In genomic region chr2:237966250-237966564, GRCh38 we compare ENCODE assay signal across 8 cellular contexts. TPM values are rescaled to one million over a fixed set of nuclear protein-coding genes. Genes with fewer than 3 reads are reported as not detected.
DNase-seq lines count a peak whose midpoint lies in the region; ATAC-seq, FAIRE-seq and TF ChIP-seq lines count a peak whose summit lies in the region.

No MANE protein-coding gene starts in this region.

- TF ChIP-seq RAD21 in A549 (conservative IDR thresholded peaks at IDR 0.05 in 1 of 2, IDR thresholded peaks at IDR 0.05 in 1 of 2) (no peak), HepG2 (CRISPR knock-in tag; IDR thresholded peaks at IDR 0.05) (no peak)

- H3K9me3 ChIP-seq in A549 (peaks cover 17% of the 10 kb centered on the region), HAP-1 (peaks cover 6% of the 10 kb centered on the region; the same call in 1 of the 2 replicates), HepG2 (ENCODE audit: low read length) (peaks cover 15% of the 10 kb centered on the region), upper lobe of left lung (peaks cover 0 to 12% (median 4%) of the 10 kb centered on the region in 4 donors)

- TF ChIP-seq EP300 in A549 (IDR thresholded peaks at IDR 0.05) (no peak), HepG2 (IDR thresholded peaks at IDR 0.05; ENCODE audit: low read depth in 2 of 2, low read length in 2 of 2) (no peak), HepG2 (CRISPR knock-in tag; IDR thresholded peaks at IDR 0.05; ENCODE audit: borderline replicate concordance) (no peak), upper lobe of left lung (IDR thresholded peaks at IDR 0.05) (no peak)

- peak overlapping the region; percentile 29 for H2AFZ ChIP-seq in HepG2 (ENCODE audit: low read length)

- BruUV-seq in HepG2 (replicated peaks; lab: Mats Ljungman, UMichigan): no TSS peak

- H3K27ac Mint-ChIP-seq in activated naive CD8-positive, alpha-beta T cell treated with anti-CD3 and anti-CD28 coated beads, Interleukin-2, amount 50 U/mL, for 24 hours: peak overlapping the region; percentile 52

- peak overlapping the region; percentile 52 to 82 for H3K27ac ChIP-seq in A549
- H3K27ac ChIP-seq in HepG2 (ENCODE audit: extremely low read length, insufficient read depth, low read length): no peak overlapping the region
- H3K27ac ChIP-seq in upper lobe of left lung: peak overlapping the region; percentile 19 to 81 (median 62)

- H3K36me3 ChIP-seq in HAP-1 (replicated peaks): peaks cover 5% of the 10 kb centered on the region; the same call in 1 of the 2 replicates
- H3K36me3 ChIP-seq in HepG2 (replicated peaks in 1 of 2; ENCODE audit: control insufficient read depth in 1 of 2, insufficient read depth in 2 of 2, low read length in 2 of 2): no peaks in the 10 kb centered on the region; a peak in 1 of 5 replicates
- H3K36me3 ChIP-seq in upper lobe of left lung: no peaks in the 10 kb centered on the region

- H3K4me1 ChIP-seq in A549: peaks cover 10% of the 10 kb centered on the region
- H3K4me1 ChIP-seq in HAP-1: peaks cover 10% of the 10 kb centered on the region
- H3K4me1 ChIP-seq in HepG2 (ENCODE audit: insufficient read depth, low read length): peaks cover 43% of the 10 kb centered on the region
- H3K4me1 ChIP-seq in upper lobe of left lung: peaks cover 27 to 33% (median 29%) of the 10 kb centered on the region in 4 donors

- no peak for FAIRE-seq in A549 (lab: Jason Lieb, UNC)
- no peak for FAIRE-seq in HepG2 (lab: Jason Lieb, UNC)

- no peak for TF ChIP-seq CTCF in A549 (IDR thresholded peaks at IDR 0.05)
- TF ChIP-seq CTCF in HepG2 (CRISPR knock-in tag; IDR thresholded peaks at IDR 0.05): no peak
- no peak for TF ChIP-seq CTCF in upper lobe of left lung (IDR thresholded peaks at IDR 0.05)

- H3K27me3 ChIP-seq in HAP-1 (ENCODE audit: low read depth) (no peaks in the 10 kb centered on the region), HepG2 (ENCODE audit: control insufficient read depth in 1 of 2, insufficient read depth in 2 of 2, low read length in 2 of 2) (peaks cover 0 to 22% of the 10 kb centered on the region in 2 experiments; a peak in 3 of 5 replicates), upper lobe of left lung (no peaks in the 10 kb centered on the region)

- peak overlapping the region; percentile 72 for H3K4me2 ChIP-seq in A549
- peak overlapping the region; percentile 88 for H3K4me2 ChIP-seq in HepG2 (ENCODE audit: low read depth, low read length)

- H3K27me3 Mint-ChIP-seq in activated naive CD8-positive, alpha-beta T cell treated with anti-CD3 and anti-CD28 coated beads, Interleukin-2, amount 50 U/mL, for 24 hours: no peaks in the 10 kb centered on the region

- H3K36me3 Mint-ChIP-seq in activated naive CD8-positive, alpha-beta T cell treated with anti-CD3 and anti-CD28 coated beads, Interleukin-2, amount 50 U/mL, for 24 hours (ENCODE audit: low read depth): peaks cover 21% of the 10 kb centered on the region

- H3K4me3 ChIP-seq in A549 (peak overlapping the region; percentile 77), HAP-1 (peak overlapping the region; percentile 48), HepG2 (replicated peaks in 1 of 3; ENCODE audit: insufficient read depth in 1 of 3, low read depth in 2 of 3, low read length in 3 of 3) (peak overlapping the region; percentile 72 to 89 (median 78)), upper lobe of left lung (peak overlapping the region; percentile 66 to 92 (median 80))

- peak overlapping the region; percentile 67 for H3K9ac ChIP-seq in HepG2 (ENCODE audit: insufficient read depth, low read depth, low read length)

- DNase-seq in A549 (ENCODE audit: low read depth in 1 of 2, low spot score in 1 of 2) (no peak), HAP-1 (ENCODE audit: low spot score in 2 of 2) (no peak), HepG2 (ENCODE audit: low spot score) (no peak), upper lobe of left lung (no peak), cerebellar nuclear complex (lab: John Stamatoyannopoulos, UW) (no peak), OCI-M1 (lab: John Stamatoyannopoulos, UW) (no peak)
- DNase-seq in activated naive CD8-positive, alpha-beta T cell treated with anti-CD3 and anti-CD28 coated beads, Interleukin-2, amount 50 U/mL, for 24 hours: no peak
- no peak for DNase-seq in activated CD8-positive, alpha-beta memory T cell treated with anti-CD3 and anti-CD28 coated beads for 24 hours

- H3K79me2 ChIP-seq in HepG2 (ENCODE audit: insufficient read depth, low read length): peaks cover 39% of the 10 kb centered on the region

- 37% methylated on average over 15 of the region's 15 CpGs for WGBS in A549 (ENCODE audit: missing lambda C conversion rate)
- 15% methylated on average over 15 of the region's 15 CpGs for WGBS in HepG2 (ENCODE audit: low lambda C conversion rate)
- WGBS in upper lobe of left lung, 2 donors: 6 to 7% methylated on average over 15 of the region's 15 CpGs

- H3K4me1 Mint-ChIP-seq in activated naive CD8-positive, alpha-beta T cell treated with anti-CD3 and anti-CD28 coated beads, Interleukin-2, amount 50 U/mL, for 24 hours: peaks cover 39% of the 10 kb centered on the region

- peaks cover 24% of the 10 kb centered on the region for H4K20me1 ChIP-seq in HepG2 (ENCODE audit: insufficient read depth, low read length)

- TF ChIP-seq POLR2A in A549 (IDR thresholded peaks at IDR 0.05; ENCODE audit: low read length) (no peak), HepG2 (IDR thresholded peaks at IDR 0.05; ENCODE audit: insufficient read depth in 1 of 2, low read depth in 2 of 2, low read length in 2 of 2) (no peak), upper lobe of left lung (IDR thresholded peaks at IDR 0.05) (no peak)

- POLR2A ChIA-PET in A549 (lab: Yijun Ruan, JAX) (no interaction called here), HepG2 (lab: Yijun Ruan, JAX) (no interaction called here)

- peak overlapping the region; percentile 79 for H3K4me3 Mint-ChIP-seq in activated naive CD8-positive, alpha-beta T cell treated with anti-CD3 and anti-CD28 coated beads, Interleukin-2, amount 50 U/mL, for 24 hours

- H3K9me3 Mint-ChIP-seq in activated naive CD8-positive, alpha-beta T cell treated with anti-CD3 and anti-CD28 coated beads, Interleukin-2, amount 50 U/mL, for 24 hours: peaks cover 9% of the 10 kb centered on the region

- in situ Hi-C loops in HAP-1 (cut with MboI; ENCODE audit: low sequenced_read_pairs) (no loop called here), HepG2 (cut with HindIII; ENCODE audit: extremely low pct_ligation_motif_present, low pct_unique_long_range_greater_than_20kb) (loop anchor here (5.0 kb wide), 1 partner anchor 96 kb away; the partner anchor contains the start of gene SCLY)

- ATAC-seq in A549: peak; percentile 82 to 87; a peak in 5 of 6 replicates
- ATAC-seq in activated naive CD8-positive, alpha-beta T cell treated with anti-CD3 and anti-CD28 coated beads, Interleukin-2, amount 50 U/mL, for 24 hours: peak; percentile 3
- ATAC-seq in HepG2: peak; percentile 77
- ATAC-seq in upper lobe of left lung (ENCODE audit: low FRiP score in 2 of 2): peak in 1 of 2 donors; percentile 75

- intact Hi-C loops in HepG2 (cut with micrococcal nuclease; ENCODE audit: unreplicated experiment): loop anchor here (1.0 to 5.0 kb wide), 3 partner anchors 10 to 141 kb away; partner anchors contain the start of gene SCLY

- CTCF ChIA-PET in A549 (lab: Yijun Ruan, JAX) (no interaction called here), HepG2 (lab: Yijun Ruan, JAX; ENCODE audit: low intra/inter-chr PET ratio, low total read pairs) (no interaction called here)

TF ChIP-seq in A549, 52 proteins besides CTCF, POLR2A, EP300 and RAD21 (continues in another document):
- TF ChIP-seq HES2 (IDR thresholded peaks at IDR 0.05) (no peak), NR3C1 (IDR thresholded peaks at IDR 0.05) (no peak)

TF ChIP-seq in HepG2, 621 proteins besides CTCF, POLR2A, EP300 and RAD21 (continues in another document):
- 0 out of 2 replicates have a peak, but pooled peaks have one; percentile 46 for TF ChIP-seq KDM5A (IDR thresholded peaks at IDR 0.05; ENCODE audit: borderline replicate concordance, low read length)
- TF ChIP-seq HCFC1 (IDR thresholded peaks at IDR 0.05; ENCODE audit: low read depth, low read length): no peak
- no peak for TF ChIP-seq MED1 (CRISPR knock-in tag; IDR thresholded peaks at IDR 0.05)
- peak; percentile 45; the same call in 1 of the 2 replicates for TF ChIP-seq ZNF773 (CRISPR knock-in tag; IDR thresholded peaks at IDR 0.05; ENCODE audit: borderline replicate concordance)
- no peak for TF ChIP-seq MXD4 (CRISPR knock-in tag; IDR thresholded peaks at IDR 0.05)
- 0 out of 2 replicates have a peak, but pooled peaks have one; percentile 0 for TF ChIP-seq ZNF557 (CRISPR knock-in tag; IDR thresholded peaks at IDR 0.05)
- TF ChIP-seq HMG20B (CRISPR knock-in tag; conservative IDR thresholded peaks at IDR 0.05): no peak

RNA-seq across cellular contexts. Expression of gene UBE2F, which starts 0.6 kb away (rescaled TPM):
- polyA plus RNA-seq in A549 (2011; rRNA removed) (65.5 and 81.1 TPM in 2 replicates), A549 (2017; fragmentation: RNase III; extraction: RNeasy Plus Mini Kit Qiagen cat#74134 plus additional on column Dnase treatment) (49.1 to 51.3 TPM (median 49.7 TPM) in 3 replicates), HepG2 (2011; rRNA removed) (27.3 and 35.4 TPM in 2 replicates)
- 33.4 and 33.8 TPM in 2 replicates for polyA plus RNA-seq in A549 (2012; cell fraction: cytosol; rRNA removed)
- polyA plus RNA-seq in A549 (2012; cell fraction: nucleus; rRNA removed): 15.0 and 25.2 TPM in 2 replicates
- polyA minus RNA-seq in A549 (2011; rRNA and poly(A)+ RNA removed): 22.8 and 25.1 TPM in 2 replicates
- total RNA-seq in HepG2 (2016; rRNA removed; fragmentation: Illumina TruSeq; extraction: Trizol) (73.1 and 79.8 TPM in 2 replicates), upper lobe of left lung (10 to 100 TPM; 11.5 to 65.5 (median 39.8) TPM)
- total RNA-seq in HepG2 (2016; cell fraction: cytosol; rRNA removed; fragmentation: Illumina TruSeq; extraction: Trizol; ENCODE audit: low read depth): 177 and 237 TPM in 2 replicates
- total RNA-seq in HepG2 (2016; cell fraction: insoluble cytoplasmic fraction; rRNA removed; fragmentation: Illumina TruSeq; extraction: Trizol): 65.1 and 76.9 TPM in 2 replicates
- 185 and 204 TPM in 2 replicates for total RNA-seq in HepG2 (2016; cell fraction: membrane; rRNA removed; fragmentation: Illumina TruSeq; extraction: Trizol)
- total RNA-seq in HepG2 (2016; cell fraction: nucleus; rRNA removed; fragmentation: Illumina TruSeq; extraction: Trizol): 34.3 and 36.3 TPM in 2 replicates
- polyA plus RNA-seq in HepG2 (2011; cell fraction: cytosol; rRNA removed): 41.8 and 45.9 TPM in 2 replicates
- 13.6 and 17.3 TPM in 2 replicates for polyA plus RNA-seq in HepG2 (2011; cell fraction: nucleus; rRNA removed)
- polyA plus RNA-seq in HepG2 (2012): 40.6 and 43.1 TPM in 2 replicates
- 290 and 368 TPM in 2 replicates for polyA plus RNA-seq in HepG2 (2016; cell fraction: cytosol; fragmentation: Illumina TruSeq; extraction: Trizol; ENCODE audit: low read depth)
- polyA plus RNA-seq in HepG2 (2016; cell fraction: insoluble cytoplasmic fraction; fragmentation: Illumina TruSeq; extraction: Trizol; ENCODE audit: low read depth): 92.1 and 108 TPM in 2 replicates
- polyA plus RNA-seq in HepG2 (2016; cell fraction: membrane; fragmentation: Illumina TruSeq; extraction: Trizol; ENCODE audit: low read depth): 202 and 262 TPM in 2 replicates
- polyA plus RNA-seq in HepG2 (2016; cell fraction: nucleus; fragmentation: Illumina TruSeq; extraction: Trizol; ENCODE audit: insufficient read depth, low read depth): 52.7 and 59.5 TPM in 2 replicates
- polyA minus RNA-seq in HepG2 (2011; rRNA and poly(A)+ RNA removed; ENCODE audit: low replicate concordance): 12.1 and 13.1 TPM in 2 replicates
- 14.9 and 15.7 TPM in 2 replicates for polyA minus RNA-seq in HepG2 (2011; cell fraction: cytosol; rRNA and poly(A)+ RNA removed)
- 29.1 and 31.0 TPM in 2 replicates for polyA minus RNA-seq in HepG2 (2011; cell fraction: nucleus; rRNA and poly(A)+ RNA removed)

Comparison
In these comparisons a context has a peak if more than half of its experiments do, and no peak if none do; other contexts are left out.
1. Of the 38 proteins assayed by ChIP-seq in both HepG2 and A549: peak only in HepG2: KDM5A, NPAS2 and RNF2; only in A549: none; in both: none; in neither: 35.